1 cellular context compared by ENCODE assay signal in genomic region chr9:91101598-91102168, GRCh38.
TF ChIP-seq lines count a peak whose summit lies in the region.

No MANE protein-coding gene starts in this region.

TF ChIP-seq in WTC11, 78 proteins besides CTCF, POLR2A, EP300 and RAD21 (continued from another document):
- TF ChIP-seq CBFB (CRISPR knock-in tag; IDR thresholded peaks at IDR 0.05; ENCODE audit: low read depth) = 0 out of 2 replicates have a peak, but pooled peaks have one; percentile 41
- TF ChIP-seq, protein P1, sequence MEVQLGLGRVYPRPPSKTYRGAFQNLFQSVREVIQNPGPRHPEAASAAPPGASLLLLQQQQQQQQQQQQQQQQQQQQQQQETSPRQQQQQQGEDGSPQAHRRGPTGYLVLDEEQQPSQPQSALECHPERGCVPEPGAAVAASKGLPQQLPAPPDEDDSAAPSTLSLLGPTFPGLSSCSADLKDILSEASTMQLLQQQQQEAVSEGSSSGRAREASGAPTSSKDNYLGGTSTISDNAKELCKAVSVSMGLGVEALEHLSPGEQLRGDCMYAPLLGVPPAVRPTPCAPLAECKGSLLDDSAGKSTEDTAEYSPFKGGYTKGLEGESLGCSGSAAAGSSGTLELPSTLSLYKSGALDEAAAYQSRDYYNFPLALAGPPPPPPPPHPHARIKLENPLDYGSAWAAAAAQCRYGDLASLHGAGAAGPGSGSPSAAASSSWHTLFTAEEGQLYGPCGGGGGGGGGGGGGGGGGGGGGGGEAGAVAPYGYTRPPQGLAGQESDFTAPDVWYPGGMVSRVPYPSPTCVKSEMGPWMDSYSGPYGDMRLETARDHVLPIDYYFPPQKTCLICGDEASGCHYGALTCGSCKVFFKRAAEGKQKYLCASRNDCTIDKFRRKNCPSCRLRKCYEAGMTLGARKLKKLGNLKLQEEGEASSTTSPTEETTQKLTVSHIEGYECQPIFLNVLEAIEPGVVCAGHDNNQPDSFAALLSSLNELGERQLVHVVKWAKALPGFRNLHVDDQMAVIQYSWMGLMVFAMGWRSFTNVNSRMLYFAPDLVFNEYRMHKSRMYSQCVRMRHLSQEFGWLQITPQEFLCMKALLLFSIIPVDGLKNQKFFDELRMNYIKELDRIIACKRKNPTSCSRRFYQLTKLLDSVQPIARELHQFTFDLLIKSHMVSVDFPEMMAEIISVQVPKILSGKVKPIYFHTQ (CRISPR knock-in tag; IDR thresholded peaks at IDR 0.05) = no peak
